In the genomic region with DNA sequence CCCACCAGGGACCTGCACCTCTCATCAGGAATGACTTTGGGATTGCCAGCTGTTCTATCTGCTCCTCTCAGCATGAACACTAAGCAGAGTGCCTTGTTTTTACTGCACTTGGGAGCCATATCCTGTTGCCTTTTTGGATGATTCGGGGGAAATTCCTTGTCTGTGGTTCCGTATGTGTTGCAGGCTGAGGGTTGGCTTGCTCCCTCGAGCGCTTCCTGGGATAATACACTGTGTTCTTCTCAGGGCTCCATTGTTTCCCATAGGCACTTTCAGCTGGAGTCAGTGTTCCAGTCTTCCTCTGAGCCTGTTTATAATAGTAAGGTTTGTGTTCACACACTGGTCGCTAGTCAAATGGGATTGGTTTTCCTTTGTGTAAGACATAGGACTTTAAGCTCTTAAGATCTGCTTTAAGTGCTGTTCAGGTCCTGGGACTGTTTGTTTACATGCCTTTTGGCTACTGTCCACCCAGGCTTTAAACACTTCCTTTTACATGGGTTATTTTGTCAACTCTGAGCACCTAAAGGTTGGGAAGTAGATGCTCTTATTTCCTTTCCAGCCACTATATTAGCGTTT, we compare ENCODE assay signal across 10 cellular contexts.
DNase-seq lines count a peak whose midpoint lies in the region; ATAC-seq lines count a peak whose summit lies in the region.
"Had no signal": no experiment of that assay in that cellular context is flagged by ENCODE, and none has a peak within 500 bp of the region (broad histone marks: within the 10 kb centered on the region; RNA-seq: fewer than 3 reads in every experiment).

No MANE protein-coding gene starts in this region.

- H3K9ac ChIP-seq in SK-N-MC (ENCODE audit: insufficient read length) (no peak overlapping the region), stomach smooth muscle (ENCODE audit: low read length in 2 of 2) (peak overlapping the region in 1 of 2 donors; percentile 3)

- no peaks in the 10 kb centered on the region for H3K36me3 ChIP-seq in SK-N-MC (ENCODE audit: insufficient read depth, low read length)
- peaks cover 3 to 4% of the 10 kb centered on the region in 2 donors for H3K36me3 ChIP-seq in stomach smooth muscle (ENCODE audit: control insufficient read depth in 2 of 2, insufficient read depth in 2 of 2, low read length in 2 of 2)
- H3K36me3 ChIP-seq: WERI-Rb-1 had no signal

- peaks cover 42% of the 10 kb centered on the region for H3K4me1 ChIP-seq in stomach smooth muscle (ENCODE audit: control insufficient read depth, insufficient read depth, low read length)

- no peak for ATAC-seq in GM18870 (IDR thresholded peaks at IDR 0.05; ENCODE audit: unreplicated experiment)

- peak; percentile 52 for DNase-seq in DMS 273 (lab: John Stamatoyannopoulos, UW; ENCODE audit: unreplicated experiment)
- no peak for DNase-seq in DMS 273 treated with DMSO at 0.1 percent for 48 hours (lab: John Stamatoyannopoulos, UW)
- no peak for DNase-seq in SK-N-MC (ENCODE audit: low read depth, low spot score)
- DNase-seq in kidney glomerular epithelial cell (lab: John Stamatoyannopoulos, UW) = peak; percentile 21
- DNase-seq in NCI-H2081 (lab: John Stamatoyannopoulos, UW) = no peak
- no peak for DNase-seq in NCI-H146 treated with DMSO at 0.1 percent for 48 hours (lab: John Stamatoyannopoulos, UW; ENCODE audit: unreplicated experiment)
- DNase-seq: WERI-Rb-1 had no signal

- H3K27ac ChIP-seq in SK-N-MC (peak overlapping the region; percentile 54; the same call in 1 of the 2 replicates), stomach smooth muscle (ENCODE audit: low read length) (peak overlapping the region; percentile 32)
- H3K27ac ChIP-seq: 22Rv1, WERI-Rb-1 had no signal

- H3K9me3 ChIP-seq in SK-N-MC (ENCODE audit: low read depth, low read length) = no peaks in the 10 kb centered on the region
- no peaks in the 10 kb centered on the region for H3K9me3 ChIP-seq in stomach smooth muscle (ENCODE audit: control insufficient read depth in 2 of 2, low read length in 2 of 2)

- H3K27me3 ChIP-seq in stomach smooth muscle (ENCODE audit: control insufficient read depth in 1 of 2, insufficient read depth in 2 of 2, low read length in 2 of 2) = no peaks in the 10 kb centered on the region

- H3K4me3 ChIP-seq in SK-N-MC (no peak overlapping the region), stomach smooth muscle (ENCODE audit: low read length in 2 of 2) (peak overlapping the region in 1 of 2 donors; percentile 35)

Comparison
In these comparisons a context has a peak if more than half of its experiments do, and no peak if none do; other contexts are left out.
1. DNase-seq: peak in DMS 273 (single experiment) and kidney glomerular epithelial cell (single experiment); none in DMS 273 treated with DMSO at 0.1 percent for 48 hours (single experiment), SK-N-MC (single experiment), NCI-H2081 (0 of 2) and NCI-H146 treated with DMSO at 0.1 percent for 48 hours (single experiment).